ENCODE assay signal across 1 cellular context in the genomic region with DNA sequence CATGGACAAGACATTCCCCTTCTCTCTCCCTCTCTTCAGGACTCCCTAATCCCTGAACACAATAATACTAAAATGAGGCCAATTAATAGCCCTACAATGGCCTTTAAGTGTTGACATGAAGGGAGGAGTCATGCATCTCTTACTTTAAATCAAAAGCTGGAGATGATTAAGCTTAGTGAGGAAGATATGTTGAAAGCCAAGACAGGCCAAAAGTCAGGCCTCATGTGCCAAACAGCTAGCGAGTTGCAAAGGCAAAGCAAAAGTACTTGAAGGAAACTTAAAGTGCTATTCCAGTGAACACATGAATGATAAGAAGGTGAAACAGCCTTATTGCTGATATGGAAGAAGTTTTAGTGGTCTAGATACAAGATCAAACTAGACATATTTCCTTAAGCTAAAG.
TF ChIP-seq lines count a peak whose summit lies in the region.

No MANE protein-coding gene starts in this region.

TF ChIP-seq in SK-N-SH, 30 proteins besides CTCF, POLR2A, EP300 and RAD21 (continued from another document):
- TF ChIP-seq, protein P1, sequence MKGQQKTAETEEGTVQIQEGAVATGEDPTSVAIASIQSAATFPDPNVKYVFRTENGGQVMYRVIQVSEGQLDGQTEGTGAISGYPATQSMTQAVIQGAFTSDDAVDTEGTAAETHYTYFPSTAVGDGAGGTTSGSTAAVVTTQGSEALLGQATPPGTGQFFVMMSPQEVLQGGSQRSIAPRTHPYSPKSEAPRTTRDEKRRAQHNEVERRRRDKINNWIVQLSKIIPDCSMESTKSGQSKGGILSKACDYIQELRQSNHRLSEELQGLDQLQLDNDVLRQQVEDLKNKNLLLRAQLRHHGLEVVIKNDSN (IDR thresholded peaks at IDR 0.05; ENCODE audit: borderline replicate concordance, low read depth) = no peak
- no peak for TF ChIP-seq MEF2A (IDR thresholded peaks at IDR 0.05; ENCODE audit: borderline replicate concordance, low read depth)
- TF ChIP-seq CHD2 (IDR thresholded peaks at IDR 0.05; ENCODE audit: low read length, partially characterized antibody) = no peak
- TF ChIP-seq MXI1 (IDR thresholded peaks at IDR 0.05; ENCODE audit: low read depth, low read length) = no peak
- no peak for TF ChIP-seq ELF1 (IDR thresholded peaks at IDR 0.05)
